Comparison of ENCODE assay signal across 1 cellular context in genomic region chr14:49623387-49623786, GRCh38.
TF ChIP-seq lines count a peak whose summit lies in the region.

No MANE protein-coding gene starts in this region.

TF ChIP-seq in GM23338, 12 proteins besides CTCF, POLR2A, EP300 and RAD21 (continued from another document):
- TF ChIP-seq EZH2 (IDR thresholded peaks at IDR 0.05; ENCODE audit: low read depth, unreplicated experiment): no peak
- no peak for TF ChIP-seq CREB1 (CRISPR knock-in tag; IDR thresholded peaks at IDR 0.05; ENCODE audit: low read depth)
- no peak for TF ChIP-seq ZNF331 (CRISPR knock-in tag; IDR thresholded peaks at IDR 0.05; ENCODE audit: low read depth)
- TF ChIP-seq, protein P1, sequence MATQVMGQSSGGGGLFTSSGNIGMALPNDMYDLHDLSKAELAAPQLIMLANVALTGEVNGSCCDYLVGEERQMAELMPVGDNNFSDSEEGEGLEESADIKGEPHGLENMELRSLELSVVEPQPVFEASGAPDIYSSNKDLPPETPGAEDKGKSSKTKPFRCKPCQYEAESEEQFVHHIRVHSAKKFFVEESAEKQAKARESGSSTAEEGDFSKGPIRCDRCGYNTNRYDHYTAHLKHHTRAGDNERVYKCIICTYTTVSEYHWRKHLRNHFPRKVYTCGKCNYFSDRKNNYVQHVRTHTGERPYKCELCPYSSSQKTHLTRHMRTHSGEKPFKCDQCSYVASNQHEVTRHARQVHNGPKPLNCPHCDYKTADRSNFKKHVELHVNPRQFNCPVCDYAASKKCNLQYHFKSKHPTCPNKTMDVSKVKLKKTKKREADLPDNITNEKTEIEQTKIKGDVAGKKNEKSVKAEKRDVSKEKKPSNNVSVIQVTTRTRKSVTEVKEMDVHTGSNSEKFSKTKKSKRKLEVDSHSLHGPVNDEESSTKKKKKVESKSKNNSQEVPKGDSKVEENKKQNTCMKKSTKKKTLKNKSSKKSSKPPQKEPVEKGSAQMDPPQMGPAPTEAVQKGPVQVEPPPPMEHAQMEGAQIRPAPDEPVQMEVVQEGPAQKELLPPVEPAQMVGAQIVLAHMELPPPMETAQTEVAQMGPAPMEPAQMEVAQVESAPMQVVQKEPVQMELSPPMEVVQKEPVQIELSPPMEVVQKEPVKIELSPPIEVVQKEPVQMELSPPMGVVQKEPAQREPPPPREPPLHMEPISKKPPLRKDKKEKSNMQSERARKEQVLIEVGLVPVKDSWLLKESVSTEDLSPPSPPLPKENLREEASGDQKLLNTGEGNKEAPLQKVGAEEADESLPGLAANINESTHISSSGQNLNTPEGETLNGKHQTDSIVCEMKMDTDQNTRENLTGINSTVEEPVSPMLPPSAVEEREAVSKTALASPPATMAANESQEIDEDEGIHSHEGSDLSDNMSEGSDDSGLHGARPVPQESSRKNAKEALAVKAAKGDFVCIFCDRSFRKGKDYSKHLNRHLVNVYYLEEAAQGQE (IDR thresholded peaks at IDR 0.05; ENCODE audit: unreplicated experiment): no peak
- no peak for TF ChIP-seq ZNF114 (CRISPR knock-in tag; IDR thresholded peaks at IDR 0.05)
- TF ChIP-seq, protein P2, sequence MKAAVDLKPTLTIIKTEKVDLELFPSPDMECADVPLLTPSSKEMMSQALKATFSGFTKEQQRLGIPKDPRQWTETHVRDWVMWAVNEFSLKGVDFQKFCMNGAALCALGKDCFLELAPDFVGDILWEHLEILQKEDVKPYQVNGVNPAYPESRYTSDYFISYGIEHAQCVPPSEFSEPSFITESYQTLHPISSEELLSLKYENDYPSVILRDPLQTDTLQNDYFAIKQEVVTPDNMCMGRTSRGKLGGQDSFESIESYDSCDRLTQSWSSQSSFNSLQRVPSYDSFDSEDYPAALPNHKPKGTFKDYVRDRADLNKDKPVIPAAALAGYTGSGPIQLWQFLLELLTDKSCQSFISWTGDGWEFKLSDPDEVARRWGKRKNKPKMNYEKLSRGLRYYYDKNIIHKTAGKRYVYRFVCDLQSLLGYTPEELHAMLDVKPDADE (IDR thresholded peaks at IDR 0.05): no peak
- no peak for TF ChIP-seq POLR2AphosphoS5 (IDR thresholded peaks at IDR 0.05; ENCODE audit: low read depth)
- no peak for TF ChIP-seq JUNB (IDR thresholded peaks at IDR 0.05; ENCODE audit: unreplicated experiment)
